Comparison of ENCODE assay signal across 12 cellular contexts in genomic region chr3:183811638-183812037, GRCh38.
"Had no signal": no experiment of that assay in that cellular context is flagged by ENCODE, and none has a peak within 500 bp of the region (broad histone marks: within the 10 kb centered on the region; RNA-seq: fewer than 3 reads in every experiment).

No MANE protein-coding gene starts in this region.

- H3K27me3 ChIP-seq: heart right ventricle, left lung, stomach, thyroid gland had no signal

- H3K27ac Mint-ChIP-seq: activated B cell treated with CpG ODN at 0.5 μM for 24 hours; activated CD4-positive, alpha-beta T cell treated with anti-CD3 and anti-CD28 coated beads, Interleukin-2, amount 10 ng/mL, durations not matched to agents 24 days and 14 days; nephron had no signal

- H3K9me3 ChIP-seq: heart right ventricle, left lung, stomach, thyroid gland had no signal

- H3K4me1 ChIP-seq: heart right ventricle, left lung had no signal

- DNase-seq: activated B cell treated with CpG ODN at 0.5 μM for 24 hours; activated CD4-positive, alpha-beta T cell treated with anti-CD3 and anti-CD28 coated beads, Interleukin-2, amount 10 ng/mL, durations not matched to agents 24 days and 14 days; activated T-cell treated with anti-CD3 and anti-CD28 coated beads, Interleukin-2, amount 50 U/mL, for 48 hours; foreskin melanocyte; heart right ventricle; left lung; mesendoderm; stimulated activated CD4-positive, alpha-beta T cell treated with anti-CD3 and anti-CD28 coated beads, Interleukin-2, amount 100 ng/mL, for 48 hours; stimulated activated CD8-positive, alpha-beta memory T cell treated with anti-CD3 and anti-CD28 coated beads, Interleukin-4, amount 100 ng/mL, for 48 hours; stomach; thyroid gland had no signal

- H3K4me1 Mint-ChIP-seq: activated B cell treated with CpG ODN at 0.5 μM for 24 hours had no signal

- ATAC-seq: heart right ventricle, left lung had no signal

- H3K27ac ChIP-seq: heart right ventricle, left lung, stomach, thyroid gland had no signal

- H3K4me3 Mint-ChIP-seq: activated B cell treated with CpG ODN at 0.5 μM for 24 hours; activated CD4-positive, alpha-beta T cell treated with anti-CD3 and anti-CD28 coated beads, Interleukin-2, amount 10 ng/mL, durations not matched to agents 24 days and 14 days; nephron had no signal

- H3K27me3 Mint-ChIP-seq: activated B cell treated with CpG ODN at 0.5 μM for 24 hours; activated CD4-positive, alpha-beta T cell treated with anti-CD3 and anti-CD28 coated beads, Interleukin-2, amount 10 ng/mL, durations not matched to agents 24 days and 14 days had no signal

- H3K9me3 Mint-ChIP-seq: activated B cell treated with CpG ODN at 0.5 μM for 24 hours; activated CD4-positive, alpha-beta T cell treated with anti-CD3 and anti-CD28 coated beads, Interleukin-2, amount 10 ng/mL, durations not matched to agents 24 days and 14 days; nephron had no signal

- H3K4me3 ChIP-seq: heart right ventricle, left lung, stomach, thyroid gland had no signal
